Comparison of ENCODE assay signal across 16 cellular contexts in genomic region chr2:234914371-234915154, GRCh38.
"Had no signal": no experiment of that assay in that cellular context is flagged by ENCODE, and none has a peak within 500 bp of the region (broad histone marks: within the 10 kb centered on the region; RNA-seq: fewer than 3 reads in every experiment).

No MANE protein-coding gene starts in this region.

- H3K36me3 ChIP-seq: ascending aorta, sigmoid colon, tibial artery, vagina had no signal

- H3K36me3 Mint-ChIP-seq: activated naive CD8-positive, alpha-beta T cell treated with anti-CD3 and anti-CD28 coated beads, Interleukin-2, amount 10 ng/mL, durations not matched to agents 7 days and 5 days; natural killer cell; stimulated activated effector memory CD8-positive, alpha-beta T cell treated with anti-CD3 and anti-CD28 coated beads, Interleukin-12 subunit alpha, Interleukin-12 subunit beta, amount 100 ng/mL, for 72 hours had no signal

- DNase-seq: activated CD4-positive, alpha-beta T cell treated with anti-CD3 and anti-CD28 coated beads, Interleukin-2, amount 50 U/mL, for 1 hour; activated CD8-positive, alpha-beta memory T cell treated with anti-CD3 and anti-CD28 coated beads for 24 hours; activated naive CD8-positive, alpha-beta T cell treated with anti-CD3 and anti-CD28 coated beads, Interleukin-2, amount 10 ng/mL, durations not matched to agents 7 days and 5 days; left cardiac atrium; natural killer cell; psoas muscle; sigmoid colon; stimulated activated CD4-positive, alpha-beta T cell treated with anti-CD3 and anti-CD28 coated beads, Interleukin-12 subunit alpha, Interleukin-12 subunit beta, amount 100 ng/mL, for 4 hours; stimulated activated CD4-positive, alpha-beta T cell treated with anti-CD3 and anti-CD28 coated beads, Interleukin-2, amount 100 ng/mL, for 24 hours; tibial artery had no signal

- ATAC-seq: activated CD4-positive, CD25-positive, alpha-beta regulatory T cell treated with anti-CD3 and anti-CD28 coated beads, Interleukin-2, amount 50 U/mL, for 24 hours; left cardiac atrium; natural killer cell; psoas muscle; stimulated activated effector memory CD8-positive, alpha-beta T cell treated with anti-CD3 and anti-CD28 coated beads, Interleukin-12 subunit alpha, Interleukin-12 subunit beta, amount 100 ng/mL, for 72 hours had no signal

- FAIRE-seq: bronchial epithelial cell, endometrium had no signal

- H3K27ac ChIP-seq: ascending aorta, psoas muscle, sigmoid colon, tibial artery, vagina had no signal

- H3K27me3 ChIP-seq: ascending aorta, sigmoid colon, tibial artery, vagina had no signal

- H3K4me1 ChIP-seq: ascending aorta, psoas muscle, sigmoid colon, tibial artery, vagina had no signal

- H3K27ac Mint-ChIP-seq: activated naive CD8-positive, alpha-beta T cell treated with anti-CD3 and anti-CD28 coated beads, Interleukin-2, amount 10 ng/mL, durations not matched to agents 7 days and 5 days; natural killer cell; stimulated activated effector memory CD8-positive, alpha-beta T cell treated with anti-CD3 and anti-CD28 coated beads, Interleukin-12 subunit alpha, Interleukin-12 subunit beta, amount 100 ng/mL, for 72 hours had no signal

- H3K9me3 ChIP-seq: ascending aorta, psoas muscle, sigmoid colon, tibial artery, vagina had no signal

- H3K9me3 Mint-ChIP-seq: activated naive CD8-positive, alpha-beta T cell treated with anti-CD3 and anti-CD28 coated beads, Interleukin-2, amount 10 ng/mL, durations not matched to agents 7 days and 5 days; natural killer cell; stimulated activated effector memory CD8-positive, alpha-beta T cell treated with anti-CD3 and anti-CD28 coated beads, Interleukin-12 subunit alpha, Interleukin-12 subunit beta, amount 100 ng/mL, for 72 hours had no signal

- H3K4me3 Mint-ChIP-seq: activated naive CD8-positive, alpha-beta T cell treated with anti-CD3 and anti-CD28 coated beads, Interleukin-2, amount 10 ng/mL, durations not matched to agents 7 days and 5 days; natural killer cell; stimulated activated effector memory CD8-positive, alpha-beta T cell treated with anti-CD3 and anti-CD28 coated beads, Interleukin-12 subunit alpha, Interleukin-12 subunit beta, amount 100 ng/mL, for 72 hours had no signal

- H3K4me3 ChIP-seq: ascending aorta, psoas muscle, sigmoid colon, tibial artery, vagina had no signal
